26 cellular contexts compared by ENCODE assay signal in the genomic region with DNA sequence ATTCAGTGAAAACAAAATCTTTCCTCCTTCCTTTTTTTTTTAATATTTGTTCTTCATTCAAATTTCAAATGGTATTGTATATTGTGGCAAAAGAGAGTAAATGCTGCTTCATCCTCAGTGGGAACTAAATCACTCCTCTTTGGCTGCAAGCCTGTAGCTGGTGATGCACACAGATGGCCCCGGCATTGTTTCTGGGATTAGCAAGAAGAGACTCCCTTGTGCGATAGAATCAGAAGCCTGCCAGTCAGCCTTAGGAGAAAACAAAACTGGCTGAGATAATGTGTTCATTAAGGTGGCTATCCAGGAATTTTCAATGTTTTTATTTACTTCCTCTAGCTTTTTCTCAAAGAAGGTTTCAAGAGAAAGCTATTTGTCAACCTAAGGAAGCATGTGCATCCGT. TPM values are rescaled to one million over a fixed set of nuclear protein-coding genes. Genes with fewer than 3 reads are reported as not detected.
DNase-seq lines count a peak whose midpoint lies in the region; ATAC-seq and TF ChIP-seq lines count a peak whose summit lies in the region.
"Had no signal": no experiment of that assay in that cellular context is flagged by ENCODE, and none has a peak within 500 bp of the region (broad histone marks: within the 10 kb centered on the region; RNA-seq: fewer than 3 reads in every experiment).

No MANE protein-coding gene starts in this region.

- CTCF ChIA-PET in PC-9 (lab: Charles Lee): interaction anchor here (0.6 to 0.9 kb wide), 2 partner anchors 501 to 565 kb away, joined by 3 read pairs; no protein-coding TSS in a partner anchor

- H3K27me3 ChIP-seq in PC-9 (ENCODE audit: insufficient read depth, low read depth): no peaks in the 10 kb centered on the region
- H3K27me3 ChIP-seq: adrenal gland; BLaER1 treated with 17β-estradiol and CSF1 and Interleukin-3, amounts not matched to agents 10 nM and 100 nM; right atrium auricular region; SJCRH30 had no signal

- no peak overlapping the region for H2AFZ ChIP-seq in PC-9

- H3K4me1 Mint-ChIP-seq in brain: peaks cover 13% of the 10 kb centered on the region
- H3K4me1 Mint-ChIP-seq: activated CD4-positive, alpha-beta T cell treated with anti-CD3 and anti-CD28 coated beads for 36 hours; naive thymus-derived CD4-positive, alpha-beta T cell; stimulated activated naive B cell treated with anti-CD40 and anti-IgM and Interleukin-4, amounts not matched to agents 10 μg/mL and 1 μg/mL and 100 μg/mL, for 72 hours had no signal

- no peaks in the 10 kb centered on the region for H3F3A ChIP-seq in PC-9 (ENCODE audit: insufficient read depth, low read depth)

- peaks cover 0 to 3% (median 0%) of the 10 kb centered on the region in 5 experiments for H3K9me3 Mint-ChIP-seq in brain
- H3K9me3 Mint-ChIP-seq: naive thymus-derived CD4-positive, alpha-beta T cell; stimulated activated naive B cell treated with anti-CD40 and anti-IgM and Interleukin-4, amounts not matched to agents 10 μg/mL and 1 μg/mL and 100 μg/mL, for 72 hours had no signal

- H3K9me3 ChIP-seq in PC-9 (ENCODE audit: insufficient read depth, low read depth): no peaks in the 10 kb centered on the region
- H3K9me3 ChIP-seq: adrenal gland; BLaER1 treated with 17β-estradiol and CSF1 and Interleukin-3, amounts not matched to agents 10 nM and 100 nM; right atrium auricular region; SJCRH30 had no signal

- intact Hi-C loops in PC-9 (cut with micrococcal nuclease; ENCODE audit: unreplicated experiment): loop anchor here (5.0 to 10.0 kb wide), 2 partner anchors 260 to 628 kb away; no protein-coding TSS in a partner anchor

- no peaks in the 10 kb centered on the region for H4K20me1 ChIP-seq in PC-9 (ENCODE audit: insufficient read depth)
- H4K20me1 ChIP-seq: BLaER1 treated with 17β-estradiol and CSF1 and Interleukin-3, amounts not matched to agents 10 nM and 100 nM had no signal

- no peaks in the 10 kb centered on the region for H3K36me3 ChIP-seq in PC-9 (ENCODE audit: low read depth)
- H3K36me3 ChIP-seq: adrenal gland; BLaER1 treated with 17β-estradiol and CSF1 and Interleukin-3, amounts not matched to agents 10 nM and 100 nM; right atrium auricular region; SJCRH30 had no signal

- H3K4me3 ChIP-seq in PC-9: no peak overlapping the region
- H3K4me3 ChIP-seq: adrenal gland; BLaER1 treated with 17β-estradiol and CSF1 and Interleukin-3, amounts not matched to agents 10 nM and 100 nM; right atrium auricular region; SJCRH30 had no signal

- no peaks in the 10 kb centered on the region for H3K36me3 Mint-ChIP-seq in brain
- H3K36me3 Mint-ChIP-seq: naive thymus-derived CD4-positive, alpha-beta T cell; stimulated activated naive B cell treated with anti-CD40 and anti-IgM and Interleukin-4, amounts not matched to agents 10 μg/mL and 1 μg/mL and 100 μg/mL, for 72 hours had no signal

- POLR2A ChIA-PET in PC-9 (lab: Charles Lee; ENCODE audit: unreplicated experiment): no interaction called here

- DNase-seq in Ammon's horn (ENCODE audit: low spot score) (peak; percentile 83), NCI-H1694 treated with DMSO at 0.1 percent for 48 hours (lab: John Stamatoyannopoulos, UW) (peak; percentile 26), medulla oblongata (ENCODE audit: extremely low spot score) (peak; percentile 82), PC-9 (no peak), Kasumi-1 (lab: John Stamatoyannopoulos, UW) (no peak), kidney tubule cell (ENCODE audit: low spot score) (no peak)
- DNase-seq: activated CD4-positive, alpha-beta T cell treated with anti-CD3 and anti-CD28 coated beads for 36 hours; adrenal gland; Calu3; cortex of kidney; HCEC 1CT; naive thymus-derived CD4-positive, alpha-beta T cell; NCI-H1930; NCI-H226; stimulated activated CD4-positive, alpha-beta T cell treated with anti-CD3 and anti-CD28 coated beads, Interleukin-4, amount 100 ng/mL, for 1 hour; stimulated activated naive B cell treated with anti-CD40 and anti-IgM and Interleukin-4, amounts not matched to agents 10 μg/mL and 1 μg/mL and 100 μg/mL, for 72 hours; T-helper 1 cell had no signal

- no TSS peak for BruUV-seq in PC-9 (replicated peaks; lab: Mats Ljungman, UMichigan)

- TF ChIP-seq CTCF in brain (conservative IDR thresholded peaks at IDR 0.05): no peak
- TF ChIP-seq CTCF in PC-9 (conservative IDR thresholded peaks at IDR 0.05): no peak

- H3K79me2 ChIP-seq in PC-9 (ENCODE audit: low read depth): no peaks in the 10 kb centered on the region

- no peaks in the 10 kb centered on the region for H3K9me2 ChIP-seq in PC-9 (ENCODE audit: insufficient read depth)

- H3K27ac ChIP-seq in PC-9: no peak overlapping the region
- H3K27ac ChIP-seq: adrenal gland; BLaER1 treated with 17β-estradiol and CSF1 and Interleukin-3, amounts not matched to agents 10 nM and 100 nM; HL-60; right atrium auricular region; SJCRH30 had no signal

- H3K4me1 ChIP-seq in PC-9 (replicated peaks; ENCODE audit: insufficient read depth): no peaks in the 10 kb centered on the region
- H3K4me1 ChIP-seq: adrenal gland; BLaER1 treated with 17β-estradiol and CSF1 and Interleukin-3, amounts not matched to agents 10 nM and 100 nM; right atrium auricular region; SJCRH30 had no signal

- no peak for ATAC-seq in HG03354 (IDR thresholded peaks at IDR 0.05; ENCODE audit: poor library complexity, severe bottlenecking, unreplicated experiment)
- ATAC-seq: activated CD4-positive, alpha-beta T cell treated with anti-CD3 and anti-CD28 coated beads for 36 hours; naive thymus-derived CD4-positive, alpha-beta T cell; stimulated activated naive B cell treated with anti-CD40 and anti-IgM and Interleukin-4, amounts not matched to agents 10 μg/mL and 1 μg/mL and 100 μg/mL, for 72 hours had no signal

- peak overlapping the region in 2 of 5 experiments; percentile 23 to 60 for H3K4me3 Mint-ChIP-seq in brain
- H3K4me3 Mint-ChIP-seq: activated CD4-positive, alpha-beta T cell treated with anti-CD3 and anti-CD28 coated beads for 36 hours; naive thymus-derived CD4-positive, alpha-beta T cell; stimulated activated naive B cell treated with anti-CD40 and anti-IgM and Interleukin-4, amounts not matched to agents 10 μg/mL and 1 μg/mL and 100 μg/mL, for 72 hours had no signal

- peak overlapping the region in 4 of 5 experiments; percentile 39 to 88 (median 64) for H3K27ac Mint-ChIP-seq in brain
- H3K27ac Mint-ChIP-seq: activated CD4-positive, alpha-beta T cell treated with anti-CD3 and anti-CD28 coated beads for 36 hours; naive thymus-derived CD4-positive, alpha-beta T cell; stimulated activated naive B cell treated with anti-CD40 and anti-IgM and Interleukin-4, amounts not matched to agents 10 μg/mL and 1 μg/mL and 100 μg/mL, for 72 hours had no signal

- H3K4me2 ChIP-seq in PC-9: no peak overlapping the region
- H3K4me2 ChIP-seq: BLaER1 treated with 17β-estradiol and CSF1 and Interleukin-3, amounts not matched to agents 10 nM and 100 nM had no signal

- H3K27me3 Mint-ChIP-seq in brain: no peaks in the 10 kb centered on the region
- H3K27me3 Mint-ChIP-seq: activated CD4-positive, alpha-beta T cell treated with anti-CD3 and anti-CD28 coated beads for 36 hours had no signal

RNA-seq across cellular contexts. Expression of a gene that starts 20.7 kb away (rescaled TPM):
- 25.3 TPM for polyA plus RNA-seq in brain (ENCODE audit: insufficient read depth, low read depth, low replicate concordance)
- 0.23 and 0.41 TPM in 2 replicates for total RNA-seq in PC-9 (2021)
- total RNA-seq: activated CD4-positive, alpha-beta T cell treated with anti-CD3 and anti-CD28 coated beads for 36 hours; naive thymus-derived CD4-positive, alpha-beta T cell had no signal
- polyA plus RNA-seq: naive thymus-derived CD4-positive, alpha-beta T cell had no signal

RNA-seq across cellular contexts. Expression of a gene that starts 28.8 kb away (rescaled TPM):
- 6.4 TPM for polyA plus RNA-seq in brain (ENCODE audit: insufficient read depth, low read depth, low replicate concordance)
- 16.7 and 22.2 TPM in 2 replicates for total RNA-seq in PC-9 (2021)

RNA-seq across cellular contexts. Expression of a gene that starts 46.7 kb away (rescaled TPM):
- polyA plus RNA-seq in brain (ENCODE audit: insufficient read depth, low read depth, low replicate concordance): not detected
- total RNA-seq in PC-9 (2021): not detected in 2 replicates
- total RNA-seq: activated CD4-positive, alpha-beta T cell treated with anti-CD3 and anti-CD28 coated beads for 36 hours; bronchial epithelial cell; Calu3; LHCN-M2; osteocyte; right atrium auricular region; SJCRH30 had no signal

Comparison
In these comparisons a context has a peak if more than half of its experiments do, and no peak if none do; other contexts are left out.
1. DNase-seq: peak in Ammon's horn (single experiment), NCI-H1694 treated with DMSO at 0.1 percent for 48 hours (single experiment) and medulla oblongata (single experiment); none in PC-9 (0 of 2), Kasumi-1 (0 of 2) and kidney tubule cell (single experiment).